In genomic region chr19:2477732-2478191, GRCh38 we compare ENCODE assay signal across 8 cellular contexts. TPM values are rescaled to one million over a fixed set of nuclear protein-coding genes. Genes with fewer than 3 reads are reported as not detected.
A peak's percentile ranks its signal among the peaks of the same experiment; 100 is the strongest.
DNase-seq lines count a peak whose midpoint lies in the region; ATAC-seq and TF ChIP-seq lines count a peak whose summit lies in the region.

No MANE protein-coding gene starts in this region.

- in situ Hi-C loops in KBM-7 (cut with MboI; ENCODE audit: low pct_unique_long_range_greater_than_20kb, low sequenced_read_pairs) (no loop called here), gastrocnemius medialis (cut with MboI; ENCODE audit: low sequenced_read_pairs in 4 of 4) (loop anchor here in 3 of 4 donors (5.0 to 10.0 kb wide), 5 partner anchors 65 to 137 kb away; no protein-coding TSS in a partner anchor)

- peaks cover 9% of the 10 kb centered on the region for H3K9me3 Mint-ChIP-seq in activated naive CD8-positive, alpha-beta T cell treated with anti-CD3 and anti-CD28 coated beads, Interleukin-2, amount 50 U/mL, for 24 hours

- 15% methylated on average over 21 of the region's 21 CpGs for WGBS in right cardiac atrium

- TF ChIP-seq POLR2A in gastrocnemius medialis (IDR thresholded peaks at IDR 0.05), result no peak

- intact Hi-C loops in right cardiac atrium (cut with DNase I) (loop anchor here (2.0 to 10.0 kb wide), 4 partner anchors 65 to 100 kb away; no protein-coding TSS in a partner anchor), gastrocnemius medialis (cut with DNase I; ENCODE audit: low total_unique reads) (loop anchor here (2.0 kb wide), 1 partner anchor 17 kb away; no protein-coding TSS in a partner anchor)

- peak overlapping the region; percentile 95 for H3K4me3 Mint-ChIP-seq in activated naive CD8-positive, alpha-beta T cell treated with anti-CD3 and anti-CD28 coated beads, Interleukin-2, amount 50 U/mL, for 24 hours

- TF ChIP-seq CTCF in AG10803 (conservative IDR thresholded peaks at IDR 0.05; ENCODE audit: low read length) (no peak; the same call in 1 of the 2 replicates), gastrocnemius medialis (IDR thresholded peaks at IDR 0.05 in 4 of 5, conservative IDR thresholded peaks at IDR 0.05 in 1 of 5) (no peak)

- peaks cover 39% of the 10 kb centered on the region for H3K4me1 Mint-ChIP-seq in activated naive CD8-positive, alpha-beta T cell treated with anti-CD3 and anti-CD28 coated beads, Interleukin-2, amount 50 U/mL, for 24 hours

- H3K36me3 ChIP-seq in gastrocnemius medialis, result no peaks in the 10 kb centered on the region

- no peak for ATAC-seq in activated naive CD8-positive, alpha-beta T cell treated with anti-CD3 and anti-CD28 coated beads, Interleukin-2, amount 50 U/mL, for 24 hours
- no peak for ATAC-seq in right cardiac atrium
- ATAC-seq in gastrocnemius medialis, result no peak

- H3K27ac Mint-ChIP-seq in activated naive CD8-positive, alpha-beta T cell treated with anti-CD3 and anti-CD28 coated beads, Interleukin-2, amount 50 U/mL, for 24 hours, result peak overlapping the region; percentile 96

- peaks cover 33% of the 10 kb centered on the region for H3K36me3 Mint-ChIP-seq in activated naive CD8-positive, alpha-beta T cell treated with anti-CD3 and anti-CD28 coated beads, Interleukin-2, amount 50 U/mL, for 24 hours (ENCODE audit: low read depth)

- no peaks in the 10 kb centered on the region for H3K27me3 ChIP-seq in right cardiac atrium (ENCODE audit: control insufficient read depth, insufficient read depth)
- no peaks in the 10 kb centered on the region for H3K27me3 ChIP-seq in gastrocnemius medialis

- H3K4me3 ChIP-seq in AG10803 (ENCODE audit: low read length) (peak overlapping the region; percentile 100), right cardiac atrium (ENCODE audit: low read length) (peak overlapping the region; percentile 84), gastrocnemius medialis (peak overlapping the region; percentile 66 to 92 (median 84))

- DNase-seq in AG10803 (ENCODE audit: low read depth) (peak; percentile 60), KBM-7 (peak; percentile 46), right cardiac atrium (peak in 2 of 3 donors; percentile 46 to 71), gastrocnemius medialis (peak; percentile 32 to 33), germinal center (ENCODE audit: low spot score) (no peak), ecto neural progenitor cell (ENCODE audit: low spot score) (no peak), NCI-H2107 treated with DMSO at 0.1 percent for 48 hours (lab: John Stamatoyannopoulos, UW; ENCODE audit: unreplicated experiment) (no peak)
- DNase-seq in activated naive CD8-positive, alpha-beta T cell treated with anti-CD3 and anti-CD28 coated beads, Interleukin-2, amount 50 U/mL, for 24 hours, result peak; percentile 40

- H3K4me1 ChIP-seq in right cardiac atrium (ENCODE audit: control insufficient read depth, insufficient read depth, low read length), result no peaks in the 10 kb centered on the region
- peaks cover 21 to 42% of the 10 kb centered on the region in 2 donors for H3K4me1 ChIP-seq in gastrocnemius medialis

- H3K27me3 Mint-ChIP-seq in activated naive CD8-positive, alpha-beta T cell treated with anti-CD3 and anti-CD28 coated beads, Interleukin-2, amount 50 U/mL, for 24 hours, result peaks cover 7% of the 10 kb centered on the region

- H3K27ac ChIP-seq in right cardiac atrium (ENCODE audit: low read length), result peak overlapping the region; percentile 61
- H3K27ac ChIP-seq in gastrocnemius medialis, result peak overlapping the region; percentile 81 to 98 (median 90)

- H3K9me3 ChIP-seq in right cardiac atrium (ENCODE audit: control insufficient read depth, low read length) (no peaks in the 10 kb centered on the region), gastrocnemius medialis (no peaks in the 10 kb centered on the region)

RNA-seq across cellular contexts. Expression of gene GADD45B, which starts 1.8 kb away (rescaled TPM):
- total RNA-seq in right cardiac atrium (100 to 1,000 TPM in 2 of 4 donors, 10 to 100 TPM in 2; 52.4 to 205 (median 78.9) TPM), gastrocnemius medialis (10 to 100 TPM; 32.2 to 48.7 (median 41.7) TPM)
- polyA plus RNA-seq in right cardiac atrium, result 195 TPM

RNA-seq across cellular contexts. Expression of gene LMNB2, which starts 21.0 kb away (rescaled TPM):
- total RNA-seq in right cardiac atrium, result 10 to 100 TPM in 3 of 4 donors, 1 to 10 TPM in 1; 9.6 to 21.6 (median 14.9) TPM
- 12.1 TPM for polyA plus RNA-seq in right cardiac atrium
- total RNA-seq in gastrocnemius medialis, result 10 to 100 TPM; 14.8 to 34.1 (median 23.6) TPM

RNA-seq across cellular contexts. Expression of gene TIMM13, which starts 50.4 kb away (rescaled TPM):
- total RNA-seq in right cardiac atrium (10 to 100 TPM; 73.9 to 91.2 (median 81.2) TPM), gastrocnemius medialis (10 to 100 TPM; 23.7 to 60.3 (median 46.8) TPM)
- polyA plus RNA-seq in right cardiac atrium, result 69.6 TPM

Comparison
In these comparisons a context has a peak if more than half of its experiments do, and no peak if none do; other contexts are left out.
1. DNase-seq: peak in AG10803 (single experiment), KBM-7 (single experiment), activated naive CD8-positive, alpha-beta T cell treated with anti-CD3 and anti-CD28 coated beads, Interleukin-2, amount 50 U/mL, for 24 hours (single experiment), right cardiac atrium (2 of 3) and gastrocnemius medialis (2 of 2); none in germinal center (single experiment), ecto neural progenitor cell (single experiment) and NCI-H2107 treated with DMSO at 0.1 percent for 48 hours (single experiment).
2. Peak in every context shown above with its lines, with median percentiles within 50 percentile points of each other: H3K4me3 ChIP-seq.